Comparison of ENCODE assay signal across 31 cellular contexts in the genomic region with DNA sequence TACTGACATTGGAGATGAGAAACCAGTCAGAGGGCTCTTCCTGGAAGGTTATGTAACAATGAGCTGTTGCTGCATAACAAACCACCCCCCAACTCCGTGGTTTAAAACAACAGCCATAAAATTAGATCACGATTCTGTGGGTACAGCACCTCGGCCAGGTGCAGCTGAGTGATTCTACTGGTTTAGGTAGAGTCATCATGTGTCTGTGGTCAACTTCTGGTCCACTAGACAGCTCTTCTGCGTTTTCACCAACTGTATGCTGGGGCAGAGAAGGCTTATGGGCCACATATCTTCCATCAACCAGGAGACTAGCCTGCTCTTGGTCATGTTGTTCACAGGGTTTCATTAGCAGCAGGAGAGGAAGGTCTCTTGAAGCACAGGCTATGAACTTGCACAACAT.
"Had no signal": no experiment of that assay in that cellular context is flagged by ENCODE, and none has a peak within 500 bp of the region (broad histone marks: within the 10 kb centered on the region; RNA-seq: fewer than 3 reads in every experiment).

No MANE protein-coding gene starts in this region.

- H3K27me3 ChIP-seq: heart left ventricle, right atrium auricular region, testis, transverse colon had no signal

- H3K36me3 Mint-ChIP-seq: immature natural killer cell, mesothelial cell of epicardium, naive B cell had no signal

- H3K4me3 Mint-ChIP-seq: activated CD4-positive, alpha-beta memory T cell treated with anti-CD3 and anti-CD28 coated beads, Interleukin-2, amount 10 ng/mL, durations not matched to agents 7 days and 5 days; activated CD4-positive, alpha-beta T cell treated with anti-CD3 and anti-CD28 coated beads, Interleukin-2, amount 10 ng/mL, durations not matched to agents 24 days and 14 days; activated T-cell treated with anti-CD3 and anti-CD28 coated beads, Interleukin-2, amount 50 U/mL, for 24 hours; central memory CD8-positive, alpha-beta T cell; dendritic cell treated with granulocyte-macrophage colony-stimulating factor and Interleukin-4, amounts not matched to agents 40 ng/mL and 50 ng/mL, for 4 days; endodermal cell; immature natural killer cell; mesothelial cell of epicardium; naive B cell; T-helper 17 cell had no signal

- ATAC-seq: esophagus mucosa, heart left ventricle, left colon, psoas muscle, T-helper 17 cell had no signal

- DNase-seq: activated CD4-positive, alpha-beta memory T cell treated with anti-CD3 and anti-CD28 coated beads, Interleukin-2, amount 10 ng/mL, durations not matched to agents 7 days and 5 days; activated CD4-positive, alpha-beta T cell treated with anti-CD3 and anti-CD28 coated beads, Interleukin-2, amount 10 ng/mL, durations not matched to agents 24 days and 14 days; activated CD4-positive, CD25-positive, alpha-beta regulatory T cell treated with anti-CD3 and anti-CD28 coated beads, Interleukin-2, amount 50 U/mL, for 72 hours; activated CD8-positive, alpha-beta memory T cell treated with anti-CD3 and anti-CD28 coated beads, Interleukin-2, amount 50 U/mL, for 48 hours; activated gamma-delta T cell treated with Interleukin-2 at 50 U/mL for 16 hours; activated naive CD4-positive, alpha-beta T cell treated with anti-CD3 and anti-CD28 coated beads, Interleukin-2, amount 50 U/mL, for 16 hours; activated T-cell treated with anti-CD3 and anti-CD28 coated beads, Interleukin-2, amount 50 U/mL, for 24 hours; amygdala; endodermal cell; foreskin fibroblast; heart left ventricle; hypothalamus; immature natural killer cell; kidney; left colon; naive B cell; psoas muscle; stimulated activated CD4-positive, alpha-beta T cell treated with anti-CD3 and anti-CD28 coated beads, Interleukin-1b, Interleukin-23, amount 100 ng/mL, for 48 hours; stimulated activated CD4-positive, alpha-beta T cell treated with anti-CD3 and anti-CD28 coated beads, Interleukin-4, amount 100 ng/mL, for 4 hours; stimulated activated CD8-positive, alpha-beta memory T cell treated with anti-CD3 and anti-CD28 coated beads, Interleukin-4, amount 100 ng/mL, for 48 hours; stimulated activated naive CD4-positive, alpha-beta T cell; T-helper 17 cell; testis; transverse colon had no signal

- H3K79me2 ChIP-seq: parathyroid adenoma had no signal

- H3K36me3 ChIP-seq: heart left ventricle, right atrium auricular region, transverse colon had no signal

- H3K9me3 Mint-ChIP-seq: activated CD4-positive, alpha-beta memory T cell treated with anti-CD3 and anti-CD28 coated beads, Interleukin-2, amount 10 ng/mL, durations not matched to agents 7 days and 5 days; activated CD4-positive, alpha-beta T cell treated with anti-CD3 and anti-CD28 coated beads, Interleukin-2, amount 10 ng/mL, durations not matched to agents 24 days and 14 days; endodermal cell had no signal

- H3K4me1 ChIP-seq: parathyroid adenoma, psoas muscle, right atrium auricular region, testis, transverse colon had no signal

- H3K9ac ChIP-seq: parathyroid adenoma had no signal

- H2AFZ ChIP-seq: parathyroid adenoma had no signal

- H3K4me2 ChIP-seq: smooth muscle cell had no signal

- H3K9me3 ChIP-seq: heart left ventricle, psoas muscle, right atrium auricular region, testis, transverse colon had no signal

- H3K27ac Mint-ChIP-seq: activated CD4-positive, alpha-beta memory T cell treated with anti-CD3 and anti-CD28 coated beads, Interleukin-2, amount 10 ng/mL, durations not matched to agents 7 days and 5 days; activated CD4-positive, alpha-beta T cell treated with anti-CD3 and anti-CD28 coated beads, Interleukin-2, amount 10 ng/mL, durations not matched to agents 24 days and 14 days; activated T-cell treated with anti-CD3 and anti-CD28 coated beads, Interleukin-2, amount 50 U/mL, for 24 hours; dendritic cell treated with granulocyte-macrophage colony-stimulating factor and Interleukin-4, amounts not matched to agents 40 ng/mL and 50 ng/mL, for 4 days; endodermal cell; immature natural killer cell; mesothelial cell of epicardium; naive B cell; T-helper 17 cell had no signal

- H3K4me3 ChIP-seq: heart left ventricle, psoas muscle, right atrium auricular region, smooth muscle cell, testis, transverse colon had no signal

- H3K27ac ChIP-seq: heart left ventricle, parathyroid adenoma, psoas muscle, right atrium auricular region, testis, transverse colon had no signal

- H3K4me1 Mint-ChIP-seq: activated CD4-positive, alpha-beta memory T cell treated with anti-CD3 and anti-CD28 coated beads, Interleukin-2, amount 10 ng/mL, durations not matched to agents 7 days and 5 days; activated CD4-positive, alpha-beta T cell treated with anti-CD3 and anti-CD28 coated beads, Interleukin-2, amount 10 ng/mL, durations not matched to agents 24 days and 14 days; central memory CD8-positive, alpha-beta T cell; endodermal cell; immature natural killer cell; mesothelial cell of epicardium; naive B cell; T-helper 17 cell had no signal
